8 cellular contexts compared by ENCODE assay signal in genomic region chr3:171809513-171810277, GRCh38. TPM values are rescaled to one million over a fixed set of nuclear protein-coding genes. Genes with fewer than 3 reads are reported as not detected.
DNase-seq lines count a peak whose midpoint lies in the region; ATAC-seq and TF ChIP-seq lines count a peak whose summit lies in the region.

No MANE protein-coding gene starts in this region.

- H3K27ac Mint-ChIP-seq in HFFc6 (peak overlapping the region; percentile 91), WTC11 (no peak overlapping the region)

- H3K9me3 Mint-ChIP-seq in HFFc6 (no peaks in the 10 kb centered on the region), WTC11 (no peaks in the 10 kb centered on the region)

- H3K36me3 Mint-ChIP-seq in HFFc6 (ENCODE audit: low read depth) (no peaks in the 10 kb centered on the region), WTC11 (no peaks in the 10 kb centered on the region)

- TF ChIP-seq CTCF in HFFc6 (IDR thresholded peaks at IDR 0.05) (no peak; the same call in 1 of the 2 replicates), WTC11 (IDR thresholded peaks at IDR 0.05) (no peak), colonic mucosa (IDR thresholded peaks at IDR 0.05) (no peak)

- DNase-seq in NCI-H82 (lab: John Stamatoyannopoulos, UW) (peak; percentile 69), NCI-H82 treated with DMSO at 0.1 percent for 48 hours (lab: John Stamatoyannopoulos, UW; ENCODE audit: unreplicated experiment) (no peak), HFFc6 (peak; percentile 94), NCI-H1105 treated with DMSO at 0.1 percent for 48 hours (lab: John Stamatoyannopoulos, UW) (peak; percentile 88), WTC11 (ENCODE audit: low spot score) (peak; percentile 67), colonic mucosa (peak; percentile 81), left lobe of liver (ENCODE audit: low spot score) (no peak)
- DNase-seq in stimulated activated CD4-positive, alpha-beta T cell treated with anti-CD3 and anti-CD28 coated beads, Interleukin-4, amount 100 ng/mL, for 48 hours (ENCODE audit: low read depth in 2 of 2) = peak; percentile 20 to 21

- H3K27ac ChIP-seq in colonic mucosa = peak overlapping the region; percentile 96

- H3K27me3 Mint-ChIP-seq in HFFc6 (ENCODE audit: insufficient read depth) (no peaks in the 10 kb centered on the region; the same call in 1 of the 2 replicates), WTC11 (ENCODE audit: low read depth) (peaks cover 39% of the 10 kb centered on the region)

- CTCF ChIA-PET in WTC11 (lab: Charles Lee) = interaction anchor here (1.4 to 1.9 kb wide), 4 partner anchors 20 to 523 kb away, joined by 5 to 8 read pairs (median 6); no protein-coding TSS in a partner anchor

- H3K4me1 Mint-ChIP-seq in HFFc6 (ENCODE audit: low read depth) (peaks cover 70% of the 10 kb centered on the region), WTC11 (peaks cover 10% of the 10 kb centered on the region)

- ATAC-seq in WTC11 (peak; percentile 68), left lobe of liver (peak; percentile 74)

- intact Hi-C loops in colonic mucosa (cut with DNase I) = no loop called here

- no peaks in the 10 kb centered on the region for H3K27me3 ChIP-seq in colonic mucosa

- POLR2A ChIA-PET in WTC11 (lab: Charles Lee) = no interaction called here

- H3K9ac ChIP-seq in colonic mucosa (ENCODE audit: low read depth in 2 of 2, low read length in 2 of 2) = peak overlapping the region; percentile 72 to 92

- H3K4me3 Mint-ChIP-seq in HFFc6 = peak overlapping the region; percentile 86
- H3K4me3 Mint-ChIP-seq in WTC11 = peak overlapping the region; percentile 77

- peaks cover 4% of the 10 kb centered on the region for H3K4me1 ChIP-seq in colonic mucosa

- no peaks in the 10 kb centered on the region for H3K36me3 ChIP-seq in colonic mucosa

- H3K4me3 ChIP-seq in colonic mucosa = peak overlapping the region; percentile 69

- no peaks in the 10 kb centered on the region for H3K9me3 ChIP-seq in colonic mucosa

TF ChIP-seq in WTC11, 78 proteins besides CTCF, POLR2A, EP300 and RAD21:
- TF ChIP-seq, protein P1, sequence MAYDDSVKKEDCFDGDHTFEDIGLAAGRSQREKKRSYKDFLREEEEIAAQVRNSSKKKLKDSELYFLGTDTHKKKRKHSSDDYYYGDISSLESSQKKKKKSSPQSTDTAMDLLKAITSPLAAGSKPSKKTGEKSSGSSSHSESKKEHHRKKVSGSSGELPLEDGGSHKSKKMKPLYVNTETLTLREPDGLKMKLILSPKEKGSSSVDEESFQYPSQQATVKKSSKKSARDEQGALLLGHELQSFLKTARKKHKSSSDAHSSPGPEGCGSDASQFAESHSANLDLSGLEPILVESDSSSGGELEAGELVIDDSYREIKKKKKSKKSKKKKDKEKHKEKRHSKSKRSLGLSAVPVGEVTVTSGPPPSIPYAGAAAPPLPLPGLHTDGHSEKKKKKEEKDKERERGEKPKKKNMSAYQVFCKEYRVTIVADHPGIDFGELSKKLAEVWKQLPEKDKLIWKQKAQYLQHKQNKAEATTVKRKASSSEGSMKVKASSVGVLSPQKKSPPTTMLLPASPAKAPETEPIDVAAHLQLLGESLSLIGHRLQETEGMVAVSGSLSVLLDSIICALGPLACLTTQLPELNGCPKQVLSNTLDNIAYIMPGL (CRISPR knock-in tag; IDR thresholded peaks at IDR 0.05) = 0 out of 2 replicates have a peak, but pooled peaks have one; percentile 24
- TF ChIP-seq MAX (CRISPR knock-in tag; IDR thresholded peaks at IDR 0.05) (peak; percentile 13), GABPB1 (CRISPR knock-in tag; IDR thresholded peaks at IDR 0.05) (0 out of 2 replicates have a peak, but pooled peaks have one; percentile 25), ZNF121 (CRISPR knock-in tag; IDR thresholded peaks at IDR 0.05) (0 out of 2 replicates have a peak, but pooled peaks have one; percentile 25), KAT7 (CRISPR knock-in tag; IDR thresholded peaks at IDR 0.05; ENCODE audit: borderline replicate concordance) (peak; percentile 94; the same call in 1 of the 2 replicates), ETV6 (CRISPR knock-in tag; IDR thresholded peaks at IDR 0.05) (peak; percentile 79), ZNF423 (CRISPR knock-in tag; IDR thresholded peaks at IDR 0.05) (peak; percentile 21; the same call in 1 of the 2 replicates), NFE2L1 (CRISPR knock-in tag; IDR thresholded peaks at IDR 0.05) (peak; percentile 16; the same call in 1 of the 2 replicates), CREB1 (CRISPR knock-in tag; IDR thresholded peaks at IDR 0.05) (no peak), TCF7 (CRISPR knock-in tag; IDR thresholded peaks at IDR 0.05; ENCODE audit: low read depth) (no peak), ESRRA (CRISPR knock-in tag; IDR thresholded peaks at IDR 0.05; ENCODE audit: borderline replicate concordance) (peak; percentile 58), ZNF263 (CRISPR knock-in tag; IDR thresholded peaks at IDR 0.05; ENCODE audit: low read depth) (no peak)
- TF ChIP-seq, protein P2, sequence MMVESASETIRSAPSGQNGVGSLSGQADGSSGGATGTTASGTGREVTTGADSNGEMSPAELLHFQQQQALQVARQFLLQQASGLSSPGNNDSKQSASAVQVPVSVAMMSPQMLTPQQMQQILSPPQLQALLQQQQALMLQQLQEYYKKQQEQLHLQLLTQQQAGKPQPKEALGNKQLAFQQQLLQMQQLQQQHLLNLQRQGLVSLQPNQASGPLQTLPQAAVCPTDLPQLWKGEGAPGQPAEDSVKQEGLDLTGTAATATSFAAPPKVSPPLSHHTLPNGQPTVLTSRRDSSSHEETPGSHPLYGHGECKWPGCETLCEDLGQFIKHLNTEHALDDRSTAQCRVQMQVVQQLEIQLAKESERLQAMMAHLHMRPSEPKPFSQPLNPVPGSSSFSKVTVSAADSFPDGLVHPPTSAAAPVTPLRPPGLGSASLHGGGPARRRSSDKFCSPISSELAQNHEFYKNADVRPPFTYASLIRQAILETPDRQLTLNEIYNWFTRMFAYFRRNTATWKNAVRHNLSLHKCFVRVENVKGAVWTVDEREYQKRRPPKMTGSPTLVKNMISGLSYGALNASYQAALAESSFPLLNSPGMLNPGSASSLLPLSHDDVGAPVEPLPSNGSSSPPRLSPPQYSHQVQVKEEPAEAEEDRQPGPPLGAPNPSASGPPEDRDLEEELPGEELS (CRISPR knock-in tag; IDR thresholded peaks at IDR 0.05) = peak; percentile 79
- TF ChIP-seq, protein P3, sequence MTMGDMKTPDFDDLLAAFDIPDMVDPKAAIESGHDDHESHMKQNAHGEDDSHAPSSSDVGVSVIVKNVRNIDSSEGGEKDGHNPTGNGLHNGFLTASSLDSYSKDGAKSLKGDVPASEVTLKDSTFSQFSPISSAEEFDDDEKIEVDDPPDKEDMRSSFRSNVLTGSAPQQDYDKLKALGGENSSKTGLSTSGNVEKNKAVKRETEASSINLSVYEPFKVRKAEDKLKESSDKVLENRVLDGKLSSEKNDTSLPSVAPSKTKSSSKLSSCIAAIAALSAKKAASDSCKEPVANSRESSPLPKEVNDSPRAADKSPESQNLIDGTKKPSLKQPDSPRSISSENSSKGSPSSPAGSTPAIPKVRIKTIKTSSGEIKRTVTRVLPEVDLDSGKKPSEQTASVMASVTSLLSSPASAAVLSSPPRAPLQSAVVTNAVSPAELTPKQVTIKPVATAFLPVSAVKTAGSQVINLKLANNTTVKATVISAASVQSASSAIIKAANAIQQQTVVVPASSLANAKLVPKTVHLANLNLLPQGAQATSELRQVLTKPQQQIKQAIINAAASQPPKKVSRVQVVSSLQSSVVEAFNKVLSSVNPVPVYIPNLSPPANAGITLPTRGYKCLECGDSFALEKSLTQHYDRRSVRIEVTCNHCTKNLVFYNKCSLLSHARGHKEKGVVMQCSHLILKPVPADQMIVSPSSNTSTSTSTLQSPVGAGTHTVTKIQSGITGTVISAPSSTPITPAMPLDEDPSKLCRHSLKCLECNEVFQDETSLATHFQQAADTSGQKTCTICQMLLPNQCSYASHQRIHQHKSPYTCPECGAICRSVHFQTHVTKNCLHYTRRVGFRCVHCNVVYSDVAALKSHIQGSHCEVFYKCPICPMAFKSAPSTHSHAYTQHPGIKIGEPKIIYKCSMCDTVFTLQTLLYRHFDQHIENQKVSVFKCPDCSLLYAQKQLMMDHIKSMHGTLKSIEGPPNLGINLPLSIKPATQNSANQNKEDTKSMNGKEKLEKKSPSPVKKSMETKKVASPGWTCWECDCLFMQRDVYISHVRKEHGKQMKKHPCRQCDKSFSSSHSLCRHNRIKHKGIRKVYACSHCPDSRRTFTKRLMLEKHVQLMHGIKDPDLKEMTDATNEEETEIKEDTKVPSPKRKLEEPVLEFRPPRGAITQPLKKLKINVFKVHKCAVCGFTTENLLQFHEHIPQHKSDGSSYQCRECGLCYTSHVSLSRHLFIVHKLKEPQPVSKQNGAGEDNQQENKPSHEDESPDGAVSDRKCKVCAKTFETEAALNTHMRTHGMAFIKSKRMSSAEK (CRISPR knock-in tag; IDR thresholded peaks at IDR 0.05; ENCODE audit: borderline replicate concordance) = no peak
TF ChIP-seq in WTC11: peak in this region for 10.

RNA-seq across cellular contexts. Expression of gene PLD1, which starts 0.6 kb away (rescaled TPM):
- total RNA-seq in HFFc6 (2021; fragmentation: NEBNext Ultra II Directional; extraction: Animal tissue kit (Norgen Biotek cat#: 25700)) = 1 to 10 TPM; 4.1 to 6.0 (median 5.3) TPM
- total RNA-seq in WTC11 (2021) = 3.2 to 4.0 TPM (median 3.6 TPM) in 3 replicates
- 10 to 100 TPM; 49.6 to 81.3 TPM for total RNA-seq in colonic mucosa
- 15.2 TPM for total RNA-seq in left lobe of liver

RNA-seq across cellular contexts. Expression of gene TMEM212, which starts 33.5 kb away (rescaled TPM):
- total RNA-seq in HFFc6 (2021; fragmentation: NEBNext Ultra II Directional; extraction: Animal tissue kit (Norgen Biotek cat#: 25700)) = not detected
- total RNA-seq in WTC11 (2021) (not detected in 3 replicates), colonic mucosa (not detected), left lobe of liver (not detected)

Comparison
In these comparisons a context has a peak if more than half of its experiments do, and no peak if none do; other contexts are left out.
1. DNase-seq: peak in NCI-H82 (single experiment), HFFc6 (single experiment), NCI-H1105 treated with DMSO at 0.1 percent for 48 hours (single experiment), WTC11 (single experiment), colonic mucosa (single experiment) and stimulated activated CD4-positive, alpha-beta T cell treated with anti-CD3 and anti-CD28 coated beads, Interleukin-4, amount 100 ng/mL, for 48 hours (2 of 2); none in NCI-H82 treated with DMSO at 0.1 percent for 48 hours (single experiment) and left lobe of liver (single experiment).